ENCODE assay signal across 8 cellular contexts in genomic region chr2:196176142-196176738, GRCh38. TPM values are rescaled to one million over a fixed set of nuclear protein-coding genes. Genes with fewer than 3 reads are reported as not detected.
DNase-seq lines count a peak whose midpoint lies in the region; ATAC-seq and TF ChIP-seq lines count a peak whose summit lies in the region.

No MANE protein-coding gene starts in this region.

- H3K4me3 ChIP-seq in brain microvascular endothelial cell (ENCODE audit: low read depth, low read length) (no peak overlapping the region), psoas muscle (no peak overlapping the region), aorta (ENCODE audit: low read length in 2 of 2) (no peak overlapping the region)

- no peaks in the 10 kb centered on the region for H3K27me3 ChIP-seq in brain microvascular endothelial cell (replicated peaks)
- H3K27me3 ChIP-seq in psoas muscle (ENCODE audit: insufficient read depth in 3 of 3, low read length in 2 of 3): no peaks in the 10 kb centered on the region
- no peaks in the 10 kb centered on the region for H3K27me3 ChIP-seq in aorta (ENCODE audit: control insufficient read depth in 1 of 2, insufficient read depth in 2 of 2, low read length in 1 of 2)

- intact Hi-C loops in psoas muscle (cut with DNase I): no loop called here
- intact Hi-C loops in aorta (cut with DNase I): no loop called here

- TF ChIP-seq CTCF in brain microvascular endothelial cell (IDR thresholded peaks at IDR 0.05; ENCODE audit: low read depth, low read length, missing control alignments) (no peak), psoas muscle (IDR thresholded peaks at IDR 0.05) (no peak)

- DNase-seq in activated CD8-positive, alpha-beta memory T cell treated with anti-CD3 and anti-CD28 coated beads, Interleukin-2, amount 50 U/mL, for 4 hours: peak; percentile 86
- DNase-seq in stimulated activated CD4-positive, alpha-beta T cell treated with anti-CD3 and anti-CD28 coated beads, Interleukin-1b, Interleukin-23, amount 100 ng/mL, for 24 hours (ENCODE audit: low read depth in 4 of 4, low spot score in 1 of 4): peak in 3 of 4 experiments; percentile 34 to 59 (median 48)
- no peak for DNase-seq in brain microvascular endothelial cell
- no peak for DNase-seq in psoas muscle
- no peak for DNase-seq in cerebellum (ENCODE audit: low spot score)
- no peak for DNase-seq in aorta

- in situ Hi-C loops in brain microvascular endothelial cell (cut with HindIII; ENCODE audit: low pct_ligation_motif_present, low sequenced_read_pairs): no loop called here

- no peak overlapping the region for H3K27ac ChIP-seq in brain microvascular endothelial cell
- no peak overlapping the region for H3K27ac ChIP-seq in psoas muscle
- no peak overlapping the region for H3K27ac ChIP-seq in aorta (ENCODE audit: low read depth in 1 of 2, low read length in 2 of 2)

- H3K36me3 ChIP-seq in brain microvascular endothelial cell (replicated peaks) (peaks cover under 1% of the 10 kb centered on the region), psoas muscle (ENCODE audit: insufficient read depth in 1 of 2, low read depth in 1 of 2) (no peaks in the 10 kb centered on the region), aorta (ENCODE audit: control insufficient read depth in 1 of 2, insufficient read depth in 2 of 2, low read length in 1 of 2) (no peaks in the 10 kb centered on the region)

- no peaks in the 10 kb centered on the region for H3K4me1 ChIP-seq in psoas muscle
- no peaks in the 10 kb centered on the region for H3K4me1 ChIP-seq in aorta (ENCODE audit: control insufficient read depth in 1 of 2, insufficient read depth in 2 of 2, low read length in 2 of 2)

- peak; percentile 61 for ATAC-seq in GM19372 (IDR thresholded peaks at IDR 0.05; ENCODE audit: low read depth, unreplicated experiment)
- ATAC-seq in HG03378 (IDR thresholded peaks at IDR 0.05; ENCODE audit: unreplicated experiment): peak; percentile 75
- ATAC-seq in psoas muscle: no peak
- no peak for ATAC-seq in aorta (ENCODE audit: low FRiP score)

- WGBS in psoas muscle, 3 donors: 86 to 90% (median 89%) methylated on average over 8 of the region's 8 CpGs
- WGBS in aorta, 2 donors: 82 to 88% methylated on average over 8 of the region's 8 CpGs

- H3K9me3 ChIP-seq in psoas muscle: no peaks in the 10 kb centered on the region
- H3K9me3 ChIP-seq in aorta (ENCODE audit: control insufficient read depth, low read length): no peaks in the 10 kb centered on the region

RNA-seq across cellular contexts. Expression of gene STK17B, which starts 4.9 kb away (rescaled TPM):
- total RNA-seq in psoas muscle (1 to 10 TPM; 2.9 to 5.3 (median 4.5) TPM), cerebellum (13.6 TPM), aorta (10 to 100 TPM; 26.5 to 30.0 TPM)
- polyA plus RNA-seq in psoas muscle (1 to 10 TPM; 1.3 to 3.1 (median 1.3) TPM), aorta (10 to 100 TPM; 17.1 to 17.4 TPM)

Comparison
In these comparisons a context has a peak if more than half of its experiments do, and no peak if none do; other contexts are left out.
1. ATAC-seq: peak in GM19372 (single experiment) and HG03378 (single experiment); none in psoas muscle (0 of 4) and aorta (single experiment).
2. DNase-seq: peak in activated CD8-positive, alpha-beta memory T cell treated with anti-CD3 and anti-CD28 coated beads, Interleukin-2, amount 50 U/mL, for 4 hours (single experiment) and stimulated activated CD4-positive, alpha-beta T cell treated with anti-CD3 and anti-CD28 coated beads, Interleukin-1b, Interleukin-23, amount 100 ng/mL, for 24 hours (3 of 4); none in brain microvascular endothelial cell (single experiment), psoas muscle (0 of 2), cerebellum (single experiment) and aorta (0 of 2).